In the genomic region with DNA sequence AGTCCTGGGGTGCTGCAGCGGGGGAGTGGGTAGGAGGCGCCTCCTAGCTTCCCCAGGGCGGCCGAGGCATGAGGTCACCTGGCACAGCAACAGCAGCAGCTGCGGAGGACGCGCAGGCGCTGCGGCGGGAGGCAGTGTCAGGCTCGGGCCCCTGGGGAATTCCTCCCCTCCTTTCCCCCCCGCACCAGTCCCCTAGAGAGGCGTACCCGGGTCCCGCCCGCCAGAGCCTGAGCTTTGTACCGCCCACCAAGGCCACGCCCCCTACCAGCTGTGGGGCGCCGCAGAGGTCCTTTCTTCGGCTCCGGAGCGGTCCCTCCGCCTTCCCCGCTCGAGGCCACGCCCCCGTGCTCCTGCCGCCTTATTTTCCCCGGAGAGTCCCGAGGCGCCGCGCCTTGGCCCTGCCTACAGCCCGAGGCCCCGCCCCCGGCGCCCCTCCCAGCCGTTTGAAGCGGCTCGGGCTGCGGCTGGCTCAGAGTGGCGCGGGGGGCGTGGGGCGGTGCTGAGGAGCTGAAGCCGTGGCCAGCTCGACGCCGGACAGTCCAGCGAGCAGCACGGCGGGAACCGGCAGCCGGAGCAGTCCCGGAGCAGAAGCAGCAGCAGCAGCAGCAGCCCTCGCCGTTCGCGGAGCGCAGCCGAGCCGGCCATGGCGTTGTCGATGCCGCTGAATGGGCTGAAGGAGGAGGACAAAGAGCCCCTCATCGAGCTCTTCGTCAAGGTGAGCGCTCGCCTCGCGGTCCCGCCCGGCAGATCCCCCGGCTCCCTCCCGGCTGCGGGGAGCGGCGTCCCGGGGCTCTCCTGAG, we compare ENCODE assay signal across 8 cellular contexts. TPM values are rescaled to one million over a fixed set of nuclear protein-coding genes. Genes with fewer than 3 reads are reported as not detected.
DNase-seq lines count a peak whose midpoint lies in the region; ATAC-seq and TF ChIP-seq lines count a peak whose summit lies in the region.

A gene (plus strand): TSS at position 537 of the 800 bp plus-strand sequence. CDS start 107 bp downstream, at position 644.

- peak within 1 kb of the TSS; percentile 92 for H3K27ac ChIP-seq in colonic mucosa
- peak within 1 kb of the TSS; percentile 90 for H3K27ac ChIP-seq in layer of hippocampus (ENCODE audit: low read depth, low read length)

- no peaks in the 10 kb centered on the region for H3K9me3 ChIP-seq in colonic mucosa

- TF ChIP-seq CTCF in colonic mucosa (IDR thresholded peaks at IDR 0.05) = no peak

- peaks cover 11% of the 10 kb centered on the region for H3K4me1 ChIP-seq in colonic mucosa

- TF ChIP-seq POLR2A in GM19099 (IDR thresholded peaks at IDR 0.05; ENCODE audit: extremely low read depth, insufficient read length, low read depth) = peak; percentile 78

- DNase-seq in AML-193 (lab: John Stamatoyannopoulos, UW) = peak; percentile 87 to 92
- peak; percentile 97 for DNase-seq in NCI-H510A treated with DMSO at 0.1 percent for 48 hours (lab: John Stamatoyannopoulos, UW)
- peak; percentile 99 to 100 for DNase-seq in activated CD4-positive, alpha-beta T cell treated with anti-CD3 and anti-CD28 coated beads for 4 hours
- DNase-seq in colonic mucosa = peak; percentile 100
- DNase-seq in stimulated activated CD4-positive, alpha-beta T cell treated with anti-CD3 and anti-CD28 coated beads, Interleukin-1b, Interleukin-23, amount 100 ng/mL, for 4 hours (ENCODE audit: low read depth in 2 of 2) = peak; percentile 99

- peak; percentile 74 for ATAC-seq in HG03432 (IDR thresholded peaks at IDR 0.05; ENCODE audit: unreplicated experiment)

- peak within 1 kb of the TSS; percentile 66 to 95 for H3K9ac ChIP-seq in colonic mucosa (ENCODE audit: low read depth in 2 of 2, low read length in 2 of 2)

- H3K36me3 ChIP-seq in colonic mucosa = no peaks in the 10 kb centered on the region

- H3K27me3 ChIP-seq in colonic mucosa (no peaks in the 10 kb centered on the region), layer of hippocampus (ENCODE audit: control insufficient read depth, insufficient read depth, low read length) (no peaks in the 10 kb centered on the region)

- peak within 1 kb of the TSS; percentile 90 for H3K4me3 ChIP-seq in colonic mucosa

- intact Hi-C loops in colonic mucosa (cut with DNase I) = loop anchor here (5.0 kb wide), 1 partner anchor 53 kb away; no protein-coding TSS in a partner anchor

RNA-seq across cellular contexts. Expression of the gene that starts here (rescaled TPM):
- total RNA-seq in colonic mucosa = 10 to 100 TPM; 38.0 to 84.8 TPM

Comparison
In these comparisons a context has a peak if more than half of its experiments do, and no peak if none do; other contexts are left out.
1. Peak in every context shown above with its lines: DNase-seq, ATAC-seq, H3K4me3 ChIP-seq and H3K27ac ChIP-seq.